16 cellular contexts compared by ENCODE assay signal in the genomic region with DNA sequence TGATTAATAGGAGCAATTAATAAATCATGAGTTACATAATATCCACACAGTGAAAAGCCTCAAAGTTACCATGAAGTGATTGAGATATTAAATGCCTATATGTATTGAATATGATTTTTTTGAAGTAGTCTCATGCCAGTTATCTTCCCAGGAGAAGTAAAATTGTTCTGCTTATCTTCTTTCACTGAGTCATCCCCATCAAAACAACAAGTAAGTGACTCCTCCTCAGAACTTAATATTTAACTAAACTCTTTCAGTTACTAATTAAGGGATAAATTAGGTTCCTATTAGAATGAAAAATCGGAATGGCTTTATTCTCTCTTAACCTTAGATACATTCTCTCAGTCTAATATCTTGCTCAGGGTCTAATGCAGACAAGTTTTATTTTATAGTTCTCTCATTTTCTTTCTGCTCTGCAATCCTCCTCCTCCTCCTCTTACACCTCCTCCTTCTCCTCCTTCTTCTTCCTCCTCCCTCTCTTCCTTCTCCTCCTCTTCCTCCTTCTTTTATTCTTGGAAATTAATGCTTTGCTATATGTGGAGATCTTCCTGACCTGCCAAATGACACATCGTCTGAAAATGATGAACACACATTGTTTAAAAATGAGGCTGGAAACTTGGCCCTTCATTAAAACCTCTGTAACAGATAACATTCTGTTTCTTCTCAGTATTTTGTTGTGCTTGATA.
DNase-seq lines count a peak whose midpoint lies in the region; ATAC-seq, FAIRE-seq and TF ChIP-seq lines count a peak whose summit lies in the region.
"Had no signal": no experiment of that assay in that cellular context is flagged by ENCODE, and none has a peak within 500 bp of the region (broad histone marks: within the 10 kb centered on the region; RNA-seq: fewer than 3 reads in every experiment).

No MANE protein-coding gene starts in this region.

- TF ChIP-seq CTCF in K562 (IDR thresholded peaks at IDR 0.05 in 2 of 3, conservative IDR thresholded peaks at IDR 0.05 in 1 of 3; ENCODE audit: insufficient read depth in 2 of 3, low read depth in 1 of 3, low read length in 3 of 3) (no peak), neural crest cell (conservative IDR thresholded peaks at IDR 0.05) (no peak), BE2C (IDR thresholded peaks at IDR 0.05; ENCODE audit: low read depth, low read length) (no peak)

- no TSS peak for BruUV-seq in K562 (replicated peaks; lab: Mats Ljungman, UMichigan)

- H3K4me3 ChIP-seq in K562 (no peak overlapping the region), BE2C (ENCODE audit: low read depth, low read length) (no peak overlapping the region)
- H3K4me3 ChIP-seq: ovary, PC-9 had no signal

- H3K9ac ChIP-seq in K562 (ENCODE audit: insufficient read depth in 1 of 2, low read depth in 2 of 2, low read length in 2 of 2), result no peak overlapping the region

- WGBS in K562 (ENCODE audit: insufficient coverage, low coverage, missing lambda C conversion rate), result 6% methylated on average over 2 of the region's 2 CpGs

- peak overlapping the region; percentile 6 for H3K27ac Mint-ChIP-seq in T-helper 1 cell treated with Interleukin-12 subunit alpha and Interleukin-12 subunit beta and Interleukin-4 antibody, amounts not matched to agents 30 μg/mL and 1 μg/mL, for 36 hours
- H3K27ac Mint-ChIP-seq in IgD-negative memory B cell, result peak overlapping the region in 2 of 3 donors; percentile 51 to 64
- no peak overlapping the region for H3K27ac Mint-ChIP-seq in neural crest cell (ENCODE audit: unreplicated experiment)

- intact Hi-C loops in K562 (cut with micrococcal nuclease), result no loop called here

- CTCF ChIA-PET in K562 (lab: Yijun Ruan, JAX; ENCODE audit: low intra/inter-chr PET ratio), result interaction anchor here (0.6 kb wide), 1 partner anchor 244 kb away, joined by 5 read pairs; no protein-coding TSS in a partner anchor

- H3K79me2 ChIP-seq in K562 (ENCODE audit: control insufficient read depth, insufficient read depth, low read length), result no peaks in the 10 kb centered on the region

- no peaks in the 10 kb centered on the region for H3K27me3 ChIP-seq in K562 (ENCODE audit: control insufficient read depth in 2 of 2, insufficient read depth in 2 of 2, low read length in 2 of 2)
- no peaks in the 10 kb centered on the region for H3K27me3 ChIP-seq in BE2C
- H3K27me3 ChIP-seq: ovary had no signal

- peaks cover 7 to 46% of the 10 kb centered on the region in 2 experiments for H3K4me1 ChIP-seq in K562 (replicated peaks in 1 of 2; ENCODE audit: control insufficient read depth in 2 of 2, insufficient read depth in 2 of 2, low read length in 2 of 2)
- no peaks in the 10 kb centered on the region for H3K4me1 ChIP-seq in BE2C

- TF ChIP-seq EP300 in K562 (IDR thresholded peaks at IDR 0.05; ENCODE audit: low read length), result no peak

- no peak overlapping the region for H3K4me3 Mint-ChIP-seq in T-helper 1 cell treated with Interleukin-12 subunit alpha and Interleukin-12 subunit beta and Interleukin-4 antibody, amounts not matched to agents 30 μg/mL and 1 μg/mL, for 36 hours
- no peak overlapping the region for H3K4me3 Mint-ChIP-seq in IgD-negative memory B cell
- H3K4me3 Mint-ChIP-seq in neural crest cell, result peak overlapping the region; percentile 12

- TF ChIP-seq POLR2A in K562 (conservative IDR thresholded peaks at IDR 0.05), result no peak

- H3K27me3 Mint-ChIP-seq in T-helper 1 cell treated with Interleukin-12 subunit alpha and Interleukin-12 subunit beta and Interleukin-4 antibody, amounts not matched to agents 30 μg/mL and 1 μg/mL, for 36 hours (ENCODE audit: low read depth), result no peaks in the 10 kb centered on the region
- H3K27me3 Mint-ChIP-seq in IgD-negative memory B cell, result no peaks in the 10 kb centered on the region
- H3K27me3 Mint-ChIP-seq in neural crest cell (ENCODE audit: low read depth), result no peaks in the 10 kb centered on the region

- H3K4me2 ChIP-seq in K562 (ENCODE audit: insufficient read depth, low read length), result no peak overlapping the region
- H3K4me2 ChIP-seq: PC-9 had no signal

- H4K20me1 ChIP-seq in K562 (replicated peaks; ENCODE audit: control insufficient read depth, insufficient read depth, low read length), result no peaks in the 10 kb centered on the region

- H2AFZ ChIP-seq in K562 (ENCODE audit: low read depth, low read length), result peak overlapping the region; percentile 37; the same call in 1 of the 2 replicates
- H2AFZ ChIP-seq: PC-9 had no signal

- H3K9me3 Mint-ChIP-seq in T-helper 1 cell treated with Interleukin-12 subunit alpha and Interleukin-12 subunit beta and Interleukin-4 antibody, amounts not matched to agents 30 μg/mL and 1 μg/mL, for 36 hours, result no peaks in the 10 kb centered on the region
- H3K9me3 Mint-ChIP-seq in IgD-negative memory B cell, result no peaks in the 10 kb centered on the region
- H3K9me3 Mint-ChIP-seq in neural crest cell, result peaks cover 3% of the 10 kb centered on the region

- FAIRE-seq in K562 (lab: Jason Lieb, UNC), result no peak

- no peak for TF ChIP-seq RAD21 in K562 (CRISPR knock-in tag; conservative IDR thresholded peaks at IDR 0.05 in 1 of 2, IDR thresholded peaks at IDR 0.05 in 1 of 2)

- no peaks in the 10 kb centered on the region for H3K9me1 ChIP-seq in K562 (ENCODE audit: control insufficient read depth, insufficient read depth, low read length)

- peaks cover 70% of the 10 kb centered on the region for H3K4me1 Mint-ChIP-seq in T-helper 1 cell treated with Interleukin-12 subunit alpha and Interleukin-12 subunit beta and Interleukin-4 antibody, amounts not matched to agents 30 μg/mL and 1 μg/mL, for 36 hours (ENCODE audit: low read depth)
- H3K4me1 Mint-ChIP-seq in IgD-negative memory B cell (peaks cover 27 to 48% (median 39%) of the 10 kb centered on the region in 3 donors), neural crest cell (peaks cover 46% of the 10 kb centered on the region)

- H3K9me3 ChIP-seq in K562 (replicated peaks; ENCODE audit: control insufficient read depth, insufficient read depth, low read depth, low read length), result no peaks in the 10 kb centered on the region
- no peaks in the 10 kb centered on the region for H3K9me3 ChIP-seq in BE2C
- H3K9me3 ChIP-seq: ovary had no signal

- no peak overlapping the region for H3K27ac ChIP-seq in K562 (ENCODE audit: extremely low read depth, low read depth, low read length)
- H3K27ac ChIP-seq: 22Rv1, ovary, PC-9, VCaP had no signal

- no peak for DNase-seq in T-helper 1 cell
- DNase-seq in K562 (ENCODE audit: extremely low read depth in 1 of 4, low spot score in 3 of 4), result no peak
- DNase-seq in neural crest cell (ENCODE audit: low read depth, low spot score), result no peak
- no peak for DNase-seq in BE2C
- DNase-seq in NCI-H1105 treated with DMSO at 0.1 percent for 48 hours (lab: John Stamatoyannopoulos, UW), result no peak
- DNase-seq: activated effector memory CD4-positive, alpha-beta T cell treated with Interleukin-2 at 50 U/mL for 16 hours; dermis blood vessel endothelial cell; DMS79 treated with DMSO at 0.1 percent for 48 hours; left colon; ovary; PC-9 had no signal

- ATAC-seq in K562, result no peak
- no peak for ATAC-seq in HG03108 (IDR thresholded peaks at IDR 0.05; ENCODE audit: unreplicated experiment)
- ATAC-seq: left colon had no signal

- in situ Hi-C loops in K562 (cut with MboI), result no loop called here

- H3K36me3 Mint-ChIP-seq in T-helper 1 cell treated with Interleukin-12 subunit alpha and Interleukin-12 subunit beta and Interleukin-4 antibody, amounts not matched to agents 30 μg/mL and 1 μg/mL, for 36 hours (ENCODE audit: low read depth), result peaks cover 15% of the 10 kb centered on the region
- H3K36me3 Mint-ChIP-seq in IgD-negative memory B cell (peaks cover 3% of the 10 kb centered on the region), neural crest cell (ENCODE audit: low read depth) (no peaks in the 10 kb centered on the region)

- POLR2A ChIA-PET in K562 (lab: Yijun Ruan, JAX), result interaction anchor here (1.4 kb wide), 1 partner anchor 10 kb away, joined by 3 read pairs; no protein-coding TSS in a partner anchor

- H3K36me3 ChIP-seq in K562 (ENCODE audit: control insufficient read depth, insufficient read depth, low read length), result no peaks in the 10 kb centered on the region
- no peaks in the 10 kb centered on the region for H3K36me3 ChIP-seq in BE2C
- H3K36me3 ChIP-seq: ovary had no signal

TF ChIP-seq in K562, 482 proteins besides CTCF, POLR2A, EP300 and RAD21 (continues in another document):
- TF ChIP-seq KLF6 (CRISPR knock-in tag; IDR thresholded peaks at IDR 0.05; ENCODE audit: borderline replicate concordance) (no peak), ARID1B (IDR thresholded peaks at IDR 0.05) (peak; percentile 77), JUND (IDR thresholded peaks at IDR 0.05; ENCODE audit: borderline replicate concordance, low read depth, low read length) (peak; percentile 85), JUND (tag; IDR thresholded peaks at IDR 0.05; ENCODE audit: borderline replicate concordance, low read depth, low read length) (peak; percentile 77; the same call in 2 of the 3 replicates), C11orf30 (IDR thresholded peaks at IDR 0.05; ENCODE audit: low read depth) (peak; percentile 60), CCAR2 (IDR thresholded peaks at IDR 0.05; ENCODE audit: low read depth, low read length) (no peak), SOX6 (IDR thresholded peaks at IDR 0.05) (peak; percentile 74)
- TF ChIP-seq, protein P1, sequence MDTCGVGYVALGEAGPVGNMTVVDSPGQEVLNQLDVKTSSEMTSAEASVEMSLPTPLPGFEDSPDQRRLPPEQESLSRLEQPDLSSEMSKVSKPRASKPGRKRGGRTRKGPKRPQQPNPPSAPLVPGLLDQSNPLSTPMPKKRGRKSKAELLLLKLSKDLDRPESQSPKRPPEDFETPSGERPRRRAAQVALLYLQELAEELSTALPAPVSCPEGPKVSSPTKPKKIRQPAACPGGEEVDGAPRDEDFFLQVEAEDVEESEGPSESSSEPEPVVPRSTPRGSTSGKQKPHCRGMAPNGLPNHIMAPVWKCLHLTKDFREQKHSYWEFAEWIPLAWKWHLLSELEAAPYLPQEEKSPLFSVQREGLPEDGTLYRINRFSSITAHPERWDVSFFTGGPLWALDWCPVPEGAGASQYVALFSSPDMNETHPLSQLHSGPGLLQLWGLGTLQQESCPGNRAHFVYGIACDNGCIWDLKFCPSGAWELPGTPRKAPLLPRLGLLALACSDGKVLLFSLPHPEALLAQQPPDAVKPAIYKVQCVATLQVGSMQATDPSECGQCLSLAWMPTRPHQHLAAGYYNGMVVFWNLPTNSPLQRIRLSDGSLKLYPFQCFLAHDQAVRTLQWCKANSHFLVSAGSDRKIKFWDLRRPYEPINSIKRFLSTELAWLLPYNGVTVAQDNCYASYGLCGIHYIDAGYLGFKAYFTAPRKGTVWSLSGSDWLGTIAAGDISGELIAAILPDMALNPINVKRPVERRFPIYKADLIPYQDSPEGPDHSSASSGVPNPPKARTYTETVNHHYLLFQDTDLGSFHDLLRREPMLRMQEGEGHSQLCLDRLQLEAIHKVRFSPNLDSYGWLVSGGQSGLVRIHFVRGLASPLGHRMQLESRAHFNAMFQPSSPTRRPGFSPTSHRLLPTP (IDR thresholded peaks at IDR 0.05; ENCODE audit: borderline replicate concordance, extremely low read depth, insufficient read length), result no peak
